Comparison of ENCODE assay signal across 20 cellular contexts in the genomic region with DNA sequence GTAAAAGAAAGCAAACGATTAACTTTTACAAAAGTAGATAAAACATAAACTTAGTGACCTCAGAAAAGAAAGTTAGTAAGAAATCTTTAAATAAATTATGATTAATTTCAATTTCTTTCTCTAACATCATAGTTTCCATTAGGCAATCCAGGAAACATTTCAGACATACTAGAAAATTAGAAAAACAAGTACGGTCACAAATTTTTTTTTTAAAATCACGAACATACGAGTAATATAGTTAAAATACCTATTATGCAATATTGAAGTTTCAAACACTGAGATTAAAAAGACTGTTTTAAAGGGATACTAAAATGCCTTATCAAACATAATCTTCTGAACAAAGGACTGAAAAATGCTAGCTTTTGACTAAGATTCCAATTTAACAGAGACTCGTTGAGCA. TPM values are rescaled to one million over a fixed set of nuclear protein-coding genes. Genes with fewer than 3 reads are reported as not detected.
DNase-seq lines count a peak whose midpoint lies in the region; ATAC-seq, FAIRE-seq and TF ChIP-seq lines count a peak whose summit lies in the region.
"Had no signal": no experiment of that assay in that cellular context is flagged by ENCODE, and none has a peak within 500 bp of the region (broad histone marks: within the 10 kb centered on the region; RNA-seq: fewer than 3 reads in every experiment).

No MANE protein-coding gene starts in this region.

- H3K4me1 ChIP-seq in ACC112 (ENCODE audit: control insufficient read depth, insufficient read depth, low read length, unreplicated experiment): peaks cover 3% of the 10 kb centered on the region
- H3K4me1 ChIP-seq in CD4-positive, CD25-positive, alpha-beta regulatory T cell (ENCODE audit: control insufficient read depth, insufficient read depth, low read length, poor library complexity, severe bottlenecking): peaks cover 12% of the 10 kb centered on the region
- no peaks in the 10 kb centered on the region for H3K4me1 ChIP-seq in K562 (replicated peaks in 1 of 2; ENCODE audit: control insufficient read depth in 2 of 2, insufficient read depth in 2 of 2, low read length in 2 of 2)
- H3K4me1 ChIP-seq in kidney (ENCODE audit: control insufficient read depth in 1 of 2, insufficient read depth in 1 of 2, low read depth in 1 of 2, low read length in 2 of 2): no peaks in the 10 kb centered on the region
- H3K4me1 ChIP-seq: left ventricle myocardium inferior had no signal

- TF ChIP-seq POLR2A in K562 (conservative IDR thresholded peaks at IDR 0.05): no peak

- H3K9me1 ChIP-seq in K562 (ENCODE audit: control insufficient read depth, insufficient read depth, low read length): no peaks in the 10 kb centered on the region

- H3K79me2 ChIP-seq in ACC112 (ENCODE audit: control insufficient read depth, insufficient read depth, low read length, unreplicated experiment) (no peaks in the 10 kb centered on the region), K562 (ENCODE audit: control insufficient read depth, insufficient read depth, low read length) (peaks cover 5% of the 10 kb centered on the region; the same call in 2 of the 3 replicates)

- POLR2A ChIA-PET in K562 (lab: Yijun Ruan, JAX): interaction anchor here (1.9 kb wide), 1 partner anchor 10 kb away, joined by 6 read pairs; no protein-coding TSS in a partner anchor

- WGBS in K562 (ENCODE audit: insufficient coverage, low coverage, missing lambda C conversion rate): 93% methylated on average over 5 of the region's 5 CpGs

- H3K4me3 ChIP-seq in ACC112 (ENCODE audit: low read depth, low read length) (no peak overlapping the region), K562 (no peak overlapping the region), kidney (ENCODE audit: low read length in 2 of 2) (no peak overlapping the region)
- no peak overlapping the region for H3K4me3 ChIP-seq in CD4-positive, CD25-positive, alpha-beta regulatory T cell (ENCODE audit: low read depth, low read length)
- H3K4me3 ChIP-seq: left ventricle myocardium inferior, tibial nerve had no signal

- no peak for TF ChIP-seq EP300 in K562 (IDR thresholded peaks at IDR 0.05; ENCODE audit: low read length)

- peak overlapping the region in 1 of 3 donors; percentile 55 for H3K27ac Mint-ChIP-seq in CD4-positive, CD25-positive, alpha-beta regulatory T cell
- no peak overlapping the region for H3K27ac Mint-ChIP-seq in activated CD8-positive, alpha-beta memory T cell treated with anti-CD3 and anti-CD28 coated beads, Interleukin-2, amount 10 ng/mL, durations not matched to agents 7 days and 5 days

- no peak for DNase-seq in CD4-positive, CD25-positive, alpha-beta regulatory T cell
- DNase-seq in K562 (ENCODE audit: extremely low read depth in 1 of 4, low spot score in 3 of 4): no peak
- DNase-seq in kidney: no peak
- DNase-seq in epidermal melanocyte (ENCODE audit: insufficient read length, low spot score): no peak
- no peak for DNase-seq in activated CD8-positive, alpha-beta memory T cell treated with anti-CD3 and anti-CD28 coated beads, Interleukin-2, amount 10 ng/mL, durations not matched to agents 7 days and 5 days
- DNase-seq: activated CD4-positive, alpha-beta T cell treated with anti-CD3 and anti-CD28 coated beads for 1 hour; glutamatergic neuron; Kasumi-1; left ventricle myocardium inferior; NCI-H1105; NCI-H510A; RPMI8226; SK-N-SH; T-helper 9 cell had no signal

- H3K4me2 ChIP-seq in K562 (ENCODE audit: insufficient read depth, low read length): no peak overlapping the region
- H3K4me2 ChIP-seq: SK-N-SH had no signal

- no peaks in the 10 kb centered on the region for H3K9me3 ChIP-seq in CD4-positive, CD25-positive, alpha-beta regulatory T cell (ENCODE audit: control insufficient read depth in 2 of 2, low read length in 2 of 2)
- H3K9me3 ChIP-seq in K562 (replicated peaks; ENCODE audit: control insufficient read depth, insufficient read depth, low read depth, low read length) (no peaks in the 10 kb centered on the region), kidney (ENCODE audit: control insufficient read depth in 1 of 2, low read length in 2 of 2) (no peaks in the 10 kb centered on the region)
- H3K9me3 ChIP-seq: left ventricle myocardium inferior, SK-N-SH, tibial nerve had no signal

- no peak overlapping the region for H3K4me3 Mint-ChIP-seq in CD4-positive, CD25-positive, alpha-beta regulatory T cell
- H3K4me3 Mint-ChIP-seq in activated CD8-positive, alpha-beta memory T cell treated with anti-CD3 and anti-CD28 coated beads, Interleukin-2, amount 10 ng/mL, durations not matched to agents 7 days and 5 days: no peak overlapping the region
- H3K4me3 Mint-ChIP-seq: neural crest cell had no signal

- TF ChIP-seq RAD21 in K562 (CRISPR knock-in tag; conservative IDR thresholded peaks at IDR 0.05 in 1 of 2, IDR thresholded peaks at IDR 0.05 in 1 of 2): no peak

- in situ Hi-C loops in K562 (cut with MboI): no loop called here

- no TSS peak for BruUV-seq in K562 (replicated peaks; lab: Mats Ljungman, UMichigan)

- ATAC-seq in CD4-positive, CD25-positive, alpha-beta regulatory T cell (ENCODE audit: low read depth in 2 of 2): no peak
- ATAC-seq in K562 (no peak), HG02763 (IDR thresholded peaks at IDR 0.05; ENCODE audit: unreplicated experiment) (no peak)
- ATAC-seq in activated CD8-positive, alpha-beta memory T cell treated with anti-CD3 and anti-CD28 coated beads, Interleukin-2, amount 10 ng/mL, durations not matched to agents 7 days and 5 days: no peak

- CTCF ChIA-PET in K562 (lab: Yijun Ruan, JAX; ENCODE audit: low intra/inter-chr PET ratio): no interaction called here
- CTCF ChIA-PET in activated CD8-positive, alpha-beta memory T cell treated with anti-CD3 and anti-CD28 coated beads, Interleukin-2, amount 10 ng/mL, durations not matched to agents 7 days and 5 days (lab: Charles Lee): no interaction called here

- peak overlapping the region; percentile 34; the same call in 1 of the 2 replicates for H3K27ac ChIP-seq in ACC112 (ENCODE audit: low read depth, low read length)
- H3K27ac ChIP-seq in CD4-positive, CD25-positive, alpha-beta regulatory T cell (ENCODE audit: insufficient read depth, low read length, poor library complexity, severe bottlenecking): peak overlapping the region; percentile 42
- H3K27ac ChIP-seq in K562 (ENCODE audit: extremely low read depth, low read depth, low read length): no peak overlapping the region
- no peak overlapping the region for H3K27ac ChIP-seq in kidney (ENCODE audit: low read depth in 2 of 2, low read length in 2 of 2)
- H3K27ac ChIP-seq: left ventricle myocardium inferior, tibial nerve had no signal

- H3K36me3 Mint-ChIP-seq in CD4-positive, CD25-positive, alpha-beta regulatory T cell: peaks cover 36% of the 10 kb centered on the region
- peaks cover 38% of the 10 kb centered on the region for H3K36me3 Mint-ChIP-seq in activated CD8-positive, alpha-beta memory T cell treated with anti-CD3 and anti-CD28 coated beads, Interleukin-2, amount 10 ng/mL, durations not matched to agents 7 days and 5 days

- H3K27me3 Mint-ChIP-seq in CD4-positive, CD25-positive, alpha-beta regulatory T cell: no peaks in the 10 kb centered on the region
- no peaks in the 10 kb centered on the region for H3K27me3 Mint-ChIP-seq in activated CD8-positive, alpha-beta memory T cell treated with anti-CD3 and anti-CD28 coated beads, Interleukin-2, amount 10 ng/mL, durations not matched to agents 7 days and 5 days

- H3K9ac ChIP-seq in K562 (ENCODE audit: insufficient read depth in 1 of 2, low read depth in 2 of 2, low read length in 2 of 2) (no peak overlapping the region), kidney (ENCODE audit: low read length in 2 of 2) (no peak overlapping the region)
- H3K9ac ChIP-seq: SK-N-SH had no signal

- H3K27me3 ChIP-seq in ACC112 (ENCODE audit: insufficient read depth, low read length): no peaks in the 10 kb centered on the region
- no peaks in the 10 kb centered on the region for H3K27me3 ChIP-seq in CD4-positive, CD25-positive, alpha-beta regulatory T cell (ENCODE audit: control insufficient read depth, insufficient read depth, low read length)
- no peaks in the 10 kb centered on the region for H3K27me3 ChIP-seq in K562 (ENCODE audit: control insufficient read depth in 2 of 2, insufficient read depth in 2 of 2, low read length in 2 of 2)
- H3K27me3 ChIP-seq: tibial nerve had no signal

- no peak for FAIRE-seq in K562 (lab: Jason Lieb, UNC)
- peak; percentile 73 for FAIRE-seq in kidney (lab: Jason Lieb, UNC)
- FAIRE-seq: bronchial epithelial cell, H1 had no signal

- H3K36me3 ChIP-seq in ACC112 (ENCODE audit: insufficient read depth, low read length): peaks cover 15% of the 10 kb centered on the region
- peaks cover 53% of the 10 kb centered on the region for H3K36me3 ChIP-seq in CD4-positive, CD25-positive, alpha-beta regulatory T cell (ENCODE audit: control insufficient read depth, insufficient read depth, low read length)
- peaks cover 90% of the 10 kb centered on the region for H3K36me3 ChIP-seq in K562 (ENCODE audit: control insufficient read depth, insufficient read depth, low read length)
- H3K36me3 ChIP-seq in kidney (ENCODE audit: control insufficient read depth in 1 of 2, insufficient read depth in 2 of 2, low read length in 2 of 2): peaks cover 17 to 21% of the 10 kb centered on the region in 2 donors

- H3K4me1 Mint-ChIP-seq in CD4-positive, CD25-positive, alpha-beta regulatory T cell: peaks cover 42 to 64% (median 50%) of the 10 kb centered on the region in 4 donors
- peaks cover 12% of the 10 kb centered on the region for H3K4me1 Mint-ChIP-seq in activated CD8-positive, alpha-beta memory T cell treated with anti-CD3 and anti-CD28 coated beads, Interleukin-2, amount 10 ng/mL, durations not matched to agents 7 days and 5 days

- H4K20me1 ChIP-seq in K562 (replicated peaks; ENCODE audit: control insufficient read depth, insufficient read depth, low read length): no peaks in the 10 kb centered on the region

- intact Hi-C loops in K562 (cut with micrococcal nuclease) (no loop called here), kidney (cut with DNase I) (no loop called here)

- peaks cover 0 to 3% (median 0%) of the 10 kb centered on the region in 7 donors for H3K9me3 Mint-ChIP-seq in CD4-positive, CD25-positive, alpha-beta regulatory T cell
- H3K9me3 Mint-ChIP-seq in activated CD8-positive, alpha-beta memory T cell treated with anti-CD3 and anti-CD28 coated beads, Interleukin-2, amount 10 ng/mL, durations not matched to agents 7 days and 5 days (ENCODE audit: low read depth): no peaks in the 10 kb centered on the region
- H3K9me3 Mint-ChIP-seq: neural crest cell had no signal

- TF ChIP-seq CTCF in K562 (IDR thresholded peaks at IDR 0.05 in 2 of 3, conservative IDR thresholded peaks at IDR 0.05 in 1 of 3; ENCODE audit: insufficient read depth in 2 of 3, low read depth in 1 of 3, low read length in 3 of 3): no peak
- TF ChIP-seq CTCF in kidney (IDR thresholded peaks at IDR 0.05; ENCODE audit: borderline replicate concordance, extremely low read depth, insufficient read depth): no peak

- H2AFZ ChIP-seq in ACC112 (ENCODE audit: low read length, unreplicated experiment) (no peak overlapping the region), K562 (ENCODE audit: low read depth, low read length) (no peak overlapping the region)

RNA-seq across cellular contexts. Expression of a gene that starts 26.2 kb away (rescaled TPM):
- total RNA-seq in CD4-positive, CD25-positive, alpha-beta regulatory T cell: 50.2 TPM
- 100 to 1,000 TPM; 127 to 145 (median 130) TPM for polyA plus RNA-seq in CD4-positive, CD25-positive, alpha-beta regulatory T cell
- 19.4 and 35.8 TPM in 2 replicates for total RNA-seq in K562 (2011; cell fraction: chromatin; rRNA removed; ENCODE audit: low replicate concordance)
- total RNA-seq in K562 (2011; cell fraction: nucleolus; rRNA removed): 26.6 and 26.8 TPM in 2 replicates
- 28.4 and 33.0 TPM in 2 replicates for total RNA-seq in K562 (2011; cell fraction: nucleoplasm; rRNA removed)
- total RNA-seq in K562 (2014; rRNA removed): 199 and 235 TPM in 2 replicates
- total RNA-seq in K562 (2014; rRNA removed; fragmentation: Illumina TruSeq; extraction: Trizol): 167 and 196 TPM in 2 replicates
- 159 and 162 TPM in 2 replicates for total RNA-seq in K562 (2015; rRNA removed; fragmentation: Illumina TruSeq; extraction: Trizol)
- total RNA-seq in K562 (2021): 137 and 146 TPM in 2 replicates
- polyA plus RNA-seq in K562 (2011; rRNA removed): 47.0 and 79.2 TPM in 2 replicates
- polyA plus RNA-seq in K562 (2011; cell fraction: cytosol; rRNA removed): 31.3 and 35.5 TPM in 2 replicates
- 23.3 and 29.9 TPM in 2 replicates for polyA plus RNA-seq in K562 (2011; cell fraction: nucleus; rRNA removed)
- 125 and 138 TPM in 2 replicates for polyA plus RNA-seq in K562 (2012)
- polyA plus RNA-seq in K562 (2014; fragmentation: Illumina TruSeq; extraction: Trizol): 157 and 177 TPM in 2 replicates
- 10 to 100 TPM; 19.4 to 23.4 TPM for polyA plus RNA-seq in K562 (2014; fragmentation: Nextera tagmentation; extraction: Ambion mirVana)
- polyA plus RNA-seq in K562 (2014; rRNA removed): 214 TPM in 2 replicates
- 22.9 and 25.8 TPM in 2 replicates for polyA minus RNA-seq in K562 (2011; rRNA and poly(A)+ RNA removed)
- 20.5 and 24.8 TPM in 2 replicates for polyA minus RNA-seq in K562 (2011; cell fraction: cytosol; rRNA and poly(A)+ RNA removed)
- polyA minus RNA-seq in K562 (2011; cell fraction: nucleus; rRNA and poly(A)+ RNA removed): 17.0 and 21.9 TPM in 2 replicates
- 65.1 TPM for total RNA-seq in kidney
- polyA plus RNA-seq in kidney (ENCODE audit: insufficient read depth, low read depth, low replicate concordance): 71.5 TPM
- total RNA-seq in activated CD8-positive, alpha-beta memory T cell treated with anti-CD3 and anti-CD28 coated beads, Interleukin-2, amount 10 ng/mL, durations not matched to agents 7 days and 5 days: 10 to 100 TPM; 56.6 to 70.9 TPM

Comparison
In these comparisons a context has a peak if more than half of its experiments do, and no peak if none do; other contexts are left out.
1. H3K27ac ChIP-seq: peak in ACC112 (single experiment) and CD4-positive, CD25-positive, alpha-beta regulatory T cell (single experiment); none in K562 (single experiment) and kidney (0 of 2).